ENCODE assay signal across 8 cellular contexts in genomic region chr5:160159991-160160826, GRCh38. TPM values are rescaled to one million over a fixed set of nuclear protein-coding genes. Genes with fewer than 3 reads are reported as not detected.
A peak's percentile ranks its signal among the peaks of the same experiment; 100 is the strongest.
DNase-seq lines count a peak whose midpoint lies in the region; ATAC-seq and TF ChIP-seq lines count a peak whose summit lies in the region.
"Had no signal": no experiment of that assay in that cellular context is flagged by ENCODE, and none has a peak within 500 bp of the region (broad histone marks: within the 10 kb centered on the region; RNA-seq: fewer than 3 reads in every experiment).

No MANE protein-coding gene starts in this region.

- DNase-seq in MG63: peak; percentile 56
- peak; percentile 66 for DNase-seq in cerebellar cortex (ENCODE audit: low spot score)
- no peak for DNase-seq in smooth muscle cell (lab: John Stamatoyannopoulos, UW; ENCODE audit: unreplicated experiment)
- no peak for DNase-seq in DMS 273 (lab: John Stamatoyannopoulos, UW; ENCODE audit: unreplicated experiment)
- no peak for DNase-seq in WERI-Rb-1

- H3K9me3 ChIP-seq in MG63 (no peaks in the 10 kb centered on the region), smooth muscle cell (replicated peaks; ENCODE audit: low read depth) (no peaks in the 10 kb centered on the region), WERI-Rb-1 (ENCODE audit: severe bottlenecking) (no peaks in the 10 kb centered on the region)
- H3K9me3 ChIP-seq: breast epithelium had no signal

- peak overlapping the region; percentile 45 for H2AFZ ChIP-seq in smooth muscle cell (ENCODE audit: low read depth)

- H3K27me3 ChIP-seq in MG63 (no peaks in the 10 kb centered on the region), smooth muscle cell (ENCODE audit: low read depth) (no peaks in the 10 kb centered on the region), WERI-Rb-1 (ENCODE audit: insufficient read depth, low read depth, severe bottlenecking) (no peaks in the 10 kb centered on the region)
- H3K27me3 ChIP-seq: breast epithelium had no signal

- H3K79me2 ChIP-seq in smooth muscle cell (ENCODE audit: low read depth): no peaks in the 10 kb centered on the region

- no peak overlapping the region for H3K4me2 ChIP-seq in smooth muscle cell

- no peaks in the 10 kb centered on the region for H3K36me3 ChIP-seq in MG63
- no peaks in the 10 kb centered on the region for H3K36me3 ChIP-seq in smooth muscle cell (ENCODE audit: low read depth)
- H3K36me3 ChIP-seq in WERI-Rb-1: no peaks in the 10 kb centered on the region
- H3K36me3 ChIP-seq: breast epithelium had no signal

- ATAC-seq in GM21515 (IDR thresholded peaks at IDR 0.05; ENCODE audit: unreplicated experiment): peak; percentile 77
- ATAC-seq in HG03521 (IDR thresholded peaks at IDR 0.05; ENCODE audit: unreplicated experiment): no peak

- H3F3A ChIP-seq in smooth muscle cell (ENCODE audit: low read depth): peaks cover 5% of the 10 kb centered on the region

- H3K9ac ChIP-seq in smooth muscle cell (ENCODE audit: low read depth): no peak overlapping the region

- no peak overlapping the region for H3K4me3 ChIP-seq in MG63
- no peak overlapping the region for H3K4me3 ChIP-seq in smooth muscle cell
- no peak overlapping the region for H3K4me3 ChIP-seq in WERI-Rb-1 (ENCODE audit: low read depth, low read length)
- H3K4me3 ChIP-seq: breast epithelium had no signal

- WGBS in smooth muscle cell (ENCODE audit: low lambda C conversion rate): 41% methylated on average over 19 of the region's 19 CpGs

- TF ChIP-seq CTCF in smooth muscle cell (IDR thresholded peaks at IDR 0.05; ENCODE audit: borderline replicate concordance, insufficient read depth, poor library complexity, severe bottlenecking): no peak
- no peak for TF ChIP-seq CTCF in WERI-Rb-1 (IDR thresholded peaks at IDR 0.05; ENCODE audit: low read depth, low read length)

- no peaks in the 10 kb centered on the region for H4K20me1 ChIP-seq in smooth muscle cell (ENCODE audit: low read depth)

- H3K27ac ChIP-seq in smooth muscle cell (ENCODE audit: low read depth): no peak overlapping the region
- H3K27ac ChIP-seq in WERI-Rb-1: no peak overlapping the region
- H3K27ac ChIP-seq: breast epithelium had no signal

- H3K4me1 ChIP-seq in smooth muscle cell (ENCODE audit: low read depth): peaks cover 19% of the 10 kb centered on the region

RNA-seq across cellular contexts. Expression of gene PWWP2A, which starts 41.0 kb away (rescaled TPM):
- total RNA-seq in MG63 (2014; rRNA removed; shearing (Covaris generic); ENCODE audit: low replicate concordance): 20.4 and 27.0 TPM in 2 replicates
- total RNA-seq in smooth muscle cell: 22.6 and 34.9 TPM in 2 replicates
- 18.6 and 25.5 TPM in 2 replicates for polyA plus RNA-seq in smooth muscle cell

Comparison
In these comparisons a context has a peak if more than half of its experiments do, and no peak if none do; other contexts are left out.
1. DNase-seq: peak in MG63 (single experiment) and cerebellar cortex (single experiment); none in smooth muscle cell (single experiment), DMS 273 (single experiment) and WERI-Rb-1 (single experiment).